8 cellular contexts compared by ENCODE assay signal in the genomic region with DNA sequence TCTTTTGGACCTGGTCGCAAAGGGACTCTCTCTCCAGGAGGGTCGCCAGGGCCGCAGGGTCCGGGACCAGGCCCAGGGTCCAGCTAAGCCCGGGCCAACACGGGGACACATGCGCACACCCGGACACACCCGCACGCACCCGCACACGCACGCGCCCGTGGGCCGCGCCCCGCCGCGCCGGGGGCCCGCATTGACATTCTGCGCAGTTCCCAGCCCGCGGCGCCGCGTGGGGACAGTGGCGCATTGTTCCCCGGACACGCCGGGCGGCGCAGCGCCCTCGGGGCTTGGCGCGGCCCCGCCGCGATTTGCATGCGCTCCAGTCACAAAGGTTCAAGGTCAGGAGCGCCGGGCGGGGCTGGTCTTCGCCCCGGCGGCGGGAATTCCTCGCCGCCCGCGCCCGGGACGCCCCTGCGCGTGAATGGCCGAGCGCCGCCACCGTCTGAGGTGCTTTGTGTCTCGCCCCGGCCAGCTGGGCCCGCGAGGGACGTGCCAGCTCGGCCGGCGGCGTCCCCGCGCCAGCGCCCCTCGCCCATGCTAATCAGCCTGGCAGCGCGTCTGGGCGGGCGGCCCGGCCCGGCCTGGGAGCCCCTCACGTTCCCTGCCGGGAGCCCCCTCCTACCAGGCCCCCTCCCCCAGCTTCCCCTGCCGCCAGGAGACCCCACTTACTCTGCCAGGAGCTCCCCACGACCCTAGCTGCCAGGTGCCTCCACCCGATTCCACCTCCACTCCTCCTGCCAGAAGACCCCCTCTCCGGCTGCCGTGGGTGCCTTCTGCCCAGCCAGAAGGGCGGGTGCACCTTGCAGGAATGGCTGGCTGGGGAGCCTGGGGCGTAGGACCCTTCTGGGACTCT. TPM values are rescaled to one million over a fixed set of nuclear protein-coding genes. Genes with fewer than 3 reads are reported as not detected.
A peak's percentile ranks its signal among the peaks of the same experiment; 100 is the strongest.
DNase-seq lines count a peak whose midpoint lies in the region; ATAC-seq and TF ChIP-seq lines count a peak whose summit lies in the region.

No MANE protein-coding gene starts in this region.

- no peaks in the 10 kb centered on the region for H3K9me3 Mint-ChIP-seq in CD8-positive, alpha-beta T cell
- no peaks in the 10 kb centered on the region for H3K9me3 Mint-ChIP-seq in activated T-helper 17 cell treated with anti-CD3 and anti-CD28 coated beads, Interleukin-2, amount 50 U/mL, for 72 hours

- intact Hi-C loops in CD8-positive, alpha-beta T cell (cut with DNase I, micrococcal nuclease), result no loop called here
- intact Hi-C loops in right cardiac atrium (cut with DNase I), result no loop called here

- H2AFZ ChIP-seq in trophoblast cell (ENCODE audit: insufficient read depth, low read length, poor library complexity), result no peak overlapping the region

- CTCF ChIA-PET in CD8-positive, alpha-beta T cell (lab: Charles Lee), result interaction anchor here (0.8 to 2.0 kb wide), 6 partner anchors 13 to 33 kb away, joined by 3 to 7 read pairs (median 4); no protein-coding TSS in a partner anchor

- peaks cover 6% of the 10 kb centered on the region for H3K4me1 ChIP-seq in CD8-positive, alpha-beta T cell (ENCODE audit: insufficient read depth, low read length)
- peaks cover 1% of the 10 kb centered on the region for H3K4me1 ChIP-seq in right cardiac atrium (ENCODE audit: control insufficient read depth, insufficient read depth, low read length)
- peaks cover 2 to 4% of the 10 kb centered on the region in 2 experiments for H3K4me1 ChIP-seq in trophoblast cell (ENCODE audit: control insufficient read depth in 1 of 2, insufficient read depth in 2 of 2, low read length in 2 of 2)

- no peak overlapping the region for H3K14ac ChIP-seq in trophoblast cell (ENCODE audit: low read length)

- peaks cover 37% of the 10 kb centered on the region for H3K27me3 Mint-ChIP-seq in CD8-positive, alpha-beta T cell (ENCODE audit: low read depth)
- peaks cover 37% of the 10 kb centered on the region for H3K27me3 Mint-ChIP-seq in activated T-helper 17 cell treated with anti-CD3 and anti-CD28 coated beads, Interleukin-2, amount 50 U/mL, for 72 hours

- H3K36me3 ChIP-seq in CD8-positive, alpha-beta T cell (ENCODE audit: insufficient read depth, low read length), result no peaks in the 10 kb centered on the region
- no peaks in the 10 kb centered on the region for H3K36me3 ChIP-seq in trophoblast cell (ENCODE audit: control insufficient read depth in 1 of 2, insufficient read depth in 2 of 2, low read length in 2 of 2)

- H2BK5ac ChIP-seq in trophoblast cell (ENCODE audit: low read depth, low read length, poor library complexity), result no peak overlapping the region

- no peak for ATAC-seq in CD8-positive, alpha-beta T cell
- ATAC-seq in activated T-helper 17 cell treated with anti-CD3 and anti-CD28 coated beads, Interleukin-2, amount 50 U/mL, for 72 hours (replicated peaks), result no peak
- ATAC-seq in right cardiac atrium (peak; percentile 73 to 80), GM21423 (IDR thresholded peaks at IDR 0.05; ENCODE audit: unreplicated experiment) (no peak), HG03045 (IDR thresholded peaks at IDR 0.05; ENCODE audit: unreplicated experiment) (no peak)

- H3K79me2 ChIP-seq in trophoblast cell (ENCODE audit: control insufficient read depth, insufficient read depth, low read length, poor library complexity), result no peaks in the 10 kb centered on the region

- H3K4me3 ChIP-seq in CD8-positive, alpha-beta T cell (ENCODE audit: low read depth, low read length), result no peak overlapping the region
- peak overlapping the region; percentile 42 for H3K4me3 ChIP-seq in right cardiac atrium (ENCODE audit: low read length)
- H3K4me3 ChIP-seq in trophoblast cell (ENCODE audit: low read depth, low read length), result no peak overlapping the region

- H2BK12ac ChIP-seq in trophoblast cell (ENCODE audit: low read length), result no peak overlapping the region

- no peak overlapping the region for H3K9ac ChIP-seq in trophoblast cell (ENCODE audit: low read length)

- no peak overlapping the region for H2BK120ac ChIP-seq in trophoblast cell (ENCODE audit: insufficient read depth, low read length, poor library complexity)

- H3K18ac ChIP-seq in trophoblast cell (ENCODE audit: low read length), result no peak overlapping the region

- peak overlapping the region; percentile 19 for H3K4me3 Mint-ChIP-seq in CD8-positive, alpha-beta T cell
- peak overlapping the region; percentile 53 for H3K4me3 Mint-ChIP-seq in activated T-helper 17 cell treated with anti-CD3 and anti-CD28 coated beads, Interleukin-2, amount 50 U/mL, for 72 hours

- no peak overlapping the region for H4K91ac ChIP-seq in trophoblast cell (ENCODE audit: low read depth, low read length)

- no peaks in the 10 kb centered on the region for H3K36me3 Mint-ChIP-seq in CD8-positive, alpha-beta T cell
- H3K36me3 Mint-ChIP-seq in activated T-helper 17 cell treated with anti-CD3 and anti-CD28 coated beads, Interleukin-2, amount 50 U/mL, for 72 hours (ENCODE audit: low read depth), result no peaks in the 10 kb centered on the region

- H4K8ac ChIP-seq in trophoblast cell (ENCODE audit: low read depth, low read length), result no peak overlapping the region

- no peaks in the 10 kb centered on the region for H3K79me1 ChIP-seq in trophoblast cell (ENCODE audit: low read length)

- WGBS in right cardiac atrium, result 9% methylated on average over 89 of the region's 89 CpGs
- WGBS in trophoblast cell (ENCODE audit: extremely low coverage, insufficient coverage, insufficient read length), result no CpG with 5 or more reads among the region's 89 CpGs

- no peaks in the 10 kb centered on the region for H3K9me3 ChIP-seq in CD8-positive, alpha-beta T cell (ENCODE audit: low read length)
- H3K9me3 ChIP-seq in right cardiac atrium (ENCODE audit: control insufficient read depth, low read length), result no peaks in the 10 kb centered on the region
- peaks cover 6% of the 10 kb centered on the region for H3K9me3 ChIP-seq in trophoblast cell (ENCODE audit: insufficient read depth, low read depth, low read length)

- peak overlapping the region; percentile 60 for H3K4me2 ChIP-seq in trophoblast cell (ENCODE audit: low read length)

- H3K27ac Mint-ChIP-seq in CD8-positive, alpha-beta T cell, result no peak overlapping the region
- no peak overlapping the region for H3K27ac Mint-ChIP-seq in activated T-helper 17 cell treated with anti-CD3 and anti-CD28 coated beads, Interleukin-2, amount 50 U/mL, for 72 hours

- no peak overlapping the region for H4K12ac ChIP-seq in trophoblast cell (ENCODE audit: low read depth, low read length)

- no peak overlapping the region for H2AK5ac ChIP-seq in trophoblast cell (ENCODE audit: low read length)

- H3K4ac ChIP-seq in trophoblast cell (ENCODE audit: low read depth, low read length), result no peak overlapping the region

- no peak overlapping the region for H3K23ac ChIP-seq in trophoblast cell (ENCODE audit: low read length)

- DNase-seq in CD8-positive, alpha-beta T cell, result no peak
- DNase-seq in right cardiac atrium, result peak; percentile 77 to 91 (median 91)
- DNase-seq in trophoblast cell, result peak; percentile 40 to 59
- DNase-seq in NCI-H524 treated with DMSO at 0.1 percent for 48 hours (lab: John Stamatoyannopoulos, UW), result no peak
- DNase-seq in NCI-H524 (lab: John Stamatoyannopoulos, UW), result no peak

- no peak for TF ChIP-seq CTCF in CD8-positive, alpha-beta T cell (IDR thresholded peaks at IDR 0.05)

- peaks cover 8% of the 10 kb centered on the region for H3K4me1 Mint-ChIP-seq in CD8-positive, alpha-beta T cell (ENCODE audit: low read depth)
- H3K4me1 Mint-ChIP-seq in activated T-helper 17 cell treated with anti-CD3 and anti-CD28 coated beads, Interleukin-2, amount 50 U/mL, for 72 hours, result no peaks in the 10 kb centered on the region

- peaks cover 11% of the 10 kb centered on the region for H3K27me3 ChIP-seq in CD8-positive, alpha-beta T cell (ENCODE audit: insufficient read depth, low read length)
- no peaks in the 10 kb centered on the region for H3K27me3 ChIP-seq in right cardiac atrium (ENCODE audit: control insufficient read depth, insufficient read depth)
- H3K27me3 ChIP-seq in trophoblast cell (ENCODE audit: insufficient read depth, low read length), result peaks cover 30% of the 10 kb centered on the region

- POLR2A ChIA-PET in CD8-positive, alpha-beta T cell (lab: Charles Lee), result no interaction called here

- no peak overlapping the region for H3K27ac ChIP-seq in CD8-positive, alpha-beta T cell (ENCODE audit: low read depth, low read length)
- peak overlapping the region; percentile 50 for H3K27ac ChIP-seq in right cardiac atrium (ENCODE audit: low read length)
- H3K27ac ChIP-seq in trophoblast cell (ENCODE audit: low read depth, low read length), result no peak overlapping the region

RNA-seq across cellular contexts. Expression of a gene that starts 50.5 kb away (rescaled TPM):
- total RNA-seq in CD8-positive, alpha-beta T cell, result not detected
- total RNA-seq in activated T-helper 17 cell treated with anti-CD3 and anti-CD28 coated beads, Interleukin-2, amount 50 U/mL, for 72 hours, result not detected
- not detected for total RNA-seq in right cardiac atrium
- not detected for polyA plus RNA-seq in right cardiac atrium
- 5.9 and 6.1 TPM in 2 replicates for polyA plus RNA-seq in trophoblast cell (2013)

Comparison
In these comparisons a context has a peak if more than half of its experiments do, and no peak if none do; other contexts are left out.
1. ATAC-seq: peak in right cardiac atrium (2 of 2); none in CD8-positive, alpha-beta T cell (single experiment), activated T-helper 17 cell treated with anti-CD3 and anti-CD28 coated beads, Interleukin-2, amount 50 U/mL, for 72 hours (single experiment), GM21423 (single experiment) and HG03045 (single experiment).
2. DNase-seq: peak in right cardiac atrium (3 of 3) and trophoblast cell (2 of 2); none in CD8-positive, alpha-beta T cell (0 of 7), NCI-H524 treated with DMSO at 0.1 percent for 48 hours (single experiment) and NCI-H524 (0 of 2).